In genomic region chr4:113378836-113379235, GRCh38 we compare ENCODE assay signal across 26 cellular contexts.
"Had no signal": no experiment of that assay in that cellular context is flagged by ENCODE, and none has a peak within 500 bp of the region (broad histone marks: within the 10 kb centered on the region; RNA-seq: fewer than 3 reads in every experiment).

No MANE protein-coding gene starts in this region.

- H3K36me3 ChIP-seq: thoracic aorta, thyroid gland, transverse colon, upper lobe of left lung, upper lobe of right lung, uterus, vagina had no signal

- H3K27me3 ChIP-seq: stomach, suprapubic skin, testis, thyroid gland, tibial artery, tibial nerve, transverse colon, upper lobe of left lung, upper lobe of right lung, uterus, vagina had no signal

- ATAC-seq: stimulated activated effector memory CD8-positive, alpha-beta T cell treated with anti-CD3 and anti-CD28 coated beads, Interleukin-12 subunit alpha, Interleukin-12 subunit beta, amount 100 ng/mL, for 72 hours; stimulated activated memory B cell treated with anti-CD40 and anti-IgM and Interleukin-4, amounts not matched to agents 10 μg/mL and 1 μg/mL and 100 μg/mL, for 72 hours; stimulated activated naive B cell treated with anti-CD40 and anti-IgM and Interleukin-4, amounts not matched to agents 10 μg/mL and 1 μg/mL and 100 μg/mL, for 72 hours; stimulated activated naive CD8-positive, alpha-beta T cell treated with anti-CD3 and anti-CD28 coated beads, Interleukin-15, amount 100 ng/mL, for 72 hours; stimulated activated naive CD8-positive, alpha-beta T cell treated with anti-CD3 and anti-CD28 coated beads, Interleukin-15, Interleukin-2, amounts not matched to agents 100 U/mL and 50 U/mL, for 24 hours; upper lobe of right lung had no signal

- DNase-seq: stimulated activated CD4-positive, alpha-beta T cell treated with anti-CD3 and anti-CD28 coated beads, Interleukin-2, amount 100 ng/mL, for 48 hours; stimulated activated CD4-positive, alpha-beta T cell treated with anti-CD3 and anti-CD28 coated beads, Interleukin-4, amount 100 ng/mL, for 1 hour; stimulated activated CD4-positive, alpha-beta T cell treated with anti-CD3 and anti-CD28 coated beads, Interleukin-4, amount 100 ng/mL, for 24 hours; stimulated activated CD4-positive, alpha-beta T cell treated with anti-CD3 and anti-CD28 coated beads, Interleukin-4, amount 100 ng/mL, for 4 hours; stimulated activated CD8-positive, alpha-beta memory T cell treated with anti-CD3 and anti-CD28 coated beads, Interleukin-4, amount 100 ng/mL, for 48 hours; stimulated activated naive B cell treated with anti-CD40 and anti-IgM and Interleukin-4, amounts not matched to agents 10 μg/mL and 1 μg/mL and 100 μg/mL, for 72 hours; stimulated activated naive CD4-positive, alpha-beta T cell; stimulated activated naive CD4-positive, alpha-beta T cell treated with Interleukin-2 at 50 U/mL for 16 hours; stimulated activated naive CD8-positive, alpha-beta T cell treated with anti-CD3 and anti-CD28 coated beads, Interleukin-15, amount 100 ng/mL, for 72 hours; stimulated activated naive CD8-positive, alpha-beta T cell treated with anti-CD3 and anti-CD28 coated beads, Interleukin-15, Interleukin-2, amounts not matched to agents 100 U/mL and 50 U/mL, for 24 hours; stomach; substantia nigra; testis; thyroid gland; tibial artery; transverse colon; trophoblast cell; upper lobe of left lung; upper lobe of right lung; uterus had no signal

- H3K4me1 ChIP-seq: testis, uterus had no signal

- H3K9me3 ChIP-seq: stomach, suprapubic skin, testis, thoracic aorta, thyroid gland, tibial artery, tibial nerve, transverse colon, upper lobe of left lung, upper lobe of right lung, uterus, vagina had no signal

- H3K4me3 ChIP-seq: stomach, suprapubic skin, testis, thoracic aorta, thyroid gland, tibial artery, tibial nerve, transverse colon, upper lobe of left lung, upper lobe of right lung, uterus, vagina had no signal
